8 cellular contexts compared by ENCODE assay signal in genomic region chrX:18426004-18426320, GRCh38. TPM values are rescaled to one million over a fixed set of nuclear protein-coding genes. Genes with fewer than 3 reads are reported as not detected.
DNase-seq lines count a peak whose midpoint lies in the region; ATAC-seq, FAIRE-seq and TF ChIP-seq lines count a peak whose summit lies in the region.

No MANE protein-coding gene starts in this region.

- DNase-seq in CD1c-positive myeloid dendritic cell (ENCODE audit: extremely low spot score) (peak; percentile 6), body of pancreas (peak in 1 of 4 donors; percentile 7), lung (ENCODE audit: low spot score) (no peak), H54 (ENCODE audit: insufficient read length, low spot score) (no peak), NCI-H82 treated with DMSO at 0.1 percent for 48 hours (lab: John Stamatoyannopoulos, UW; ENCODE audit: unreplicated experiment) (no peak)

- H3K36me3 ChIP-seq in body of pancreas (replicated peaks in 1 of 2; ENCODE audit: insufficient read depth in 1 of 2, low read depth in 2 of 2) (no peaks in the 10 kb centered on the region), lung (ENCODE audit: control insufficient read depth in 2 of 2, insufficient read depth in 2 of 2, low read length in 2 of 2) (no peaks in the 10 kb centered on the region), urinary bladder (ENCODE audit: insufficient read depth) (no peaks in the 10 kb centered on the region)

- no peak for TF ChIP-seq POLR2A in body of pancreas (IDR thresholded peaks at IDR 0.05)
- TF ChIP-seq POLR2A in H54 (IDR thresholded peaks at IDR 0.05; ENCODE audit: low read depth, low read length), result no peak

- peak; percentile 7 for ATAC-seq in HG03280 (IDR thresholded peaks at IDR 0.05; ENCODE audit: unreplicated experiment)
- ATAC-seq in body of pancreas, result no peak
- ATAC-seq in lung (ENCODE audit: insufficient read depth, low FRiP score), result no peak
- no peak for ATAC-seq in HG02938 (IDR thresholded peaks at IDR 0.05; ENCODE audit: unreplicated experiment)

- H3K9me3 ChIP-seq in body of pancreas (no peaks in the 10 kb centered on the region), lung (ENCODE audit: control insufficient read depth in 2 of 2, insufficient read depth in 1 of 2, low read length in 1 of 2) (no peaks in the 10 kb centered on the region)

- no peaks in the 10 kb centered on the region for H3K27me3 ChIP-seq in body of pancreas
- no peaks in the 10 kb centered on the region for H3K27me3 ChIP-seq in lung (ENCODE audit: control insufficient read depth, insufficient read depth)

- H3K4me3 ChIP-seq in body of pancreas (peak overlapping the region; percentile 23 to 48), lung (peak overlapping the region; percentile 67), urinary bladder (ENCODE audit: low read depth, low read length) (peak overlapping the region; percentile 85)

- intact Hi-C loops in body of pancreas (cut with DNase I), result no loop called here

- FAIRE-seq in H54 (lab: Jason Lieb, UNC), result no peak

- H3K27ac ChIP-seq in body of pancreas, result peak overlapping the region in 3 of 4 donors; percentile 71 to 84 (median 83)
- peak overlapping the region; percentile 81 to 89 for H3K27ac ChIP-seq in lung (ENCODE audit: low read depth in 1 of 2, low read length in 1 of 2)
- H3K27ac ChIP-seq in urinary bladder (ENCODE audit: low read depth), result no peak overlapping the region

- H3K4me1 ChIP-seq in body of pancreas (no peaks in the 10 kb centered on the region), lung (ENCODE audit: control insufficient read depth in 2 of 2, insufficient read depth in 2 of 2, low read length in 2 of 2) (no peaks in the 10 kb centered on the region), urinary bladder (ENCODE audit: insufficient read depth) (no peaks in the 10 kb centered on the region)

- no peak for TF ChIP-seq CTCF in body of pancreas (IDR thresholded peaks at IDR 0.05)
- no peak for TF ChIP-seq CTCF in lung (IDR thresholded peaks at IDR 0.05; ENCODE audit: control extremely low read depth, extremely low read depth)

- 1% methylated on average over 29 of the region's 40 CpGs; no CpG with 5 or more reads in 1 of the 2 donors for WGBS in body of pancreas, 2 donors
- 1 to 17% methylated on average over 22 to 40 of the region's 40 CpGs for WGBS in lung, 2 donors
- WGBS in urinary bladder, result 0% methylated on average over 31 of the region's 40 CpGs

RNA-seq across cellular contexts. Expression of gene CDKL5, which starts 0.6 kb away (rescaled TPM):
- total RNA-seq in body of pancreas (1 to 10 TPM; 3.6 to 5.7 TPM), lung (10 to 100 TPM; 29.2 to 37.3 TPM), urinary bladder (17.7 TPM)
- polyA plus RNA-seq in lung (1 to 10 TPM; 3.2 to 3.4 TPM), urinary bladder (3.0 TPM)
